8 cellular contexts compared by ENCODE assay signal in genomic region chr10:22712959-22713852, GRCh38. TPM values are rescaled to one million over a fixed set of nuclear protein-coding genes. Genes with fewer than 3 reads are reported as not detected.
DNase-seq lines count a peak whose midpoint lies in the region; ATAC-seq and TF ChIP-seq lines count a peak whose summit lies in the region.

No MANE protein-coding gene starts in this region.

- POLR2A ChIA-PET in AG04449 (lab: Yijun Ruan, JAX): interaction anchor here (0.5 to 0.6 kb wide), 2 partner anchors 9 to 78 kb away, joined by 3 read pairs; no protein-coding TSS in a partner anchor

- no peak for DNase-seq in AG04449 (ENCODE audit: low read depth, low spot score)
- DNase-seq in HT-29 (ENCODE audit: low spot score): peak; percentile 27
- peak in 3 of 4 experiments; percentile 12 to 31 (median 17) for DNase-seq in activated CD4-positive, CD25-positive, alpha-beta regulatory T cell (lab: John Stamatoyannopoulos, UW)
- DNase-seq in dorsolateral prefrontal cortex: peak in 3 of 10 donors; percentile 24 to 58 (median 51)
- DNase-seq in medulla oblongata (ENCODE audit: extremely low spot score): peak; percentile 51
- DNase-seq in stimulated activated naive CD4-positive, alpha-beta T cell treated with Interleukin-2 at 50 U/mL for 16 hours (lab: John Stamatoyannopoulos, UW): peak; percentile 28

- H3K4me3 ChIP-seq in AG04449 (ENCODE audit: low read depth, low read length): peak overlapping the region; percentile 93
- H3K4me3 ChIP-seq in dorsolateral prefrontal cortex: peak overlapping the region; percentile 42 to 99 (median 93)

- TF ChIP-seq CTCF in AG04449 (IDR thresholded peaks at IDR 0.05; ENCODE audit: insufficient read depth, low read length, missing control alignments): no peak
- TF ChIP-seq CTCF in dorsolateral prefrontal cortex (IDR thresholded peaks at IDR 0.05 in 54 of 56, conservative IDR thresholded peaks at IDR 0.05 in 2 of 56; ENCODE audit: low read depth in 1 of 56, partially characterized antibody in 56 of 56): peak in 2 of 56 donors; percentile 11 to 15

- ATAC-seq in GM19035 (IDR thresholded peaks at IDR 0.05; ENCODE audit: unreplicated experiment): peak; percentile 28
- ATAC-seq in HG03520 (IDR thresholded peaks at IDR 0.05; ENCODE audit: unreplicated experiment): no peak

- H3K27me3 ChIP-seq in dorsolateral prefrontal cortex: no peaks in the 10 kb centered on the region

- CTCF ChIA-PET in AG04449 (lab: Yijun Ruan, JAX): interaction anchor here (0.8 to 2.0 kb wide), 4 partner anchors 28 to 276 kb away, joined by 3 to 6 read pairs (median 4); no protein-coding TSS in a partner anchor

- H3K27ac ChIP-seq in dorsolateral prefrontal cortex: peak overlapping the region; percentile 51 to 98 (median 94)

- intact Hi-C loops in dorsolateral prefrontal cortex (cut with DNase I): loop anchor here (2.0 to 5.0 kb wide), 5 partner anchors 81 to 274 kb away; no protein-coding TSS in a partner anchor

RNA-seq across cellular contexts. Expression of gene PIP4K2A, which starts 1.2 kb away (rescaled TPM):
- total RNA-seq in HT-29 (2014; rRNA removed; shearing (Covaris generic)): 5.0 and 9.7 TPM in 2 replicates
- total RNA-seq in dorsolateral prefrontal cortex: 100 to 1,000 TPM in 115 of 120 experiments, 10 to 100 TPM in 5; 77.5 to 992 (median 272) TPM
